In genomic region chr22:29385748-29386147, GRCh38 we compare ENCODE assay signal across 10 cellular contexts. TPM values are rescaled to one million over a fixed set of nuclear protein-coding genes. Genes with fewer than 3 reads are reported as not detected.
DNase-seq lines count a peak whose midpoint lies in the region; ATAC-seq and TF ChIP-seq lines count a peak whose summit lies in the region.
"Had no signal": no experiment of that assay in that cellular context is flagged by ENCODE, and none has a peak within 500 bp of the region (broad histone marks: within the 10 kb centered on the region; RNA-seq: fewer than 3 reads in every experiment).

No MANE protein-coding gene starts in this region.

- H3K36me3 ChIP-seq in esophagus squamous epithelium, result peaks cover 0 to 36% (median 0%) of the 10 kb centered on the region in 3 donors
- peaks cover 0 to 17% (median 8%) of the 10 kb centered on the region in 4 donors for H3K36me3 ChIP-seq in stomach

- H3K9me3 ChIP-seq in esophagus squamous epithelium, result no peaks in the 10 kb centered on the region
- no peaks in the 10 kb centered on the region for H3K9me3 ChIP-seq in stomach

- DNase-seq in activated T-cell treated with anti-CD3 and anti-CD28 coated beads, Interleukin-2, amount 50 U/mL, for 4 hours, result no peak
- DNase-seq in activated T-cell treated with anti-CD3 and anti-CD28 coated beads for 4 hours, result no peak
- DNase-seq in NOMO-1 (lab: John Stamatoyannopoulos, UW; ENCODE audit: unreplicated experiment in 2 of 2), result peak; percentile 74 to 96
- no peak for DNase-seq in esophagus squamous epithelium (lab: John Stamatoyannopoulos, UW)
- peak; percentile 57 for DNase-seq in stomach
- no peak for DNase-seq in putamen (ENCODE audit: low spot score)
- DNase-seq in osteocyte (ENCODE audit: extremely low spot score, unreplicated experiment), result no peak

- peak overlapping the region; percentile 21 to 95 (median 64) for H3K27ac ChIP-seq in esophagus squamous epithelium
- H3K27ac ChIP-seq in stomach, result peak overlapping the region; percentile 56 to 93 (median 87)

- H3K36me3 Mint-ChIP-seq in activated T-cell treated with anti-CD3 and anti-CD28 coated beads, Interleukin-2, amount 50 U/mL, for 4 hours (ENCODE audit: insufficient read depth), result peaks cover 5% of the 10 kb centered on the region
- H3K36me3 Mint-ChIP-seq in osteocyte (ENCODE audit: unreplicated experiment), result no peaks in the 10 kb centered on the region

- intact Hi-C loops in esophagus squamous epithelium (cut with DNase I) (no loop called here), stomach (cut with DNase I; ENCODE audit: low total_unique reads) (no loop called here)

- no peak overlapping the region for H3K27ac Mint-ChIP-seq in osteocyte (ENCODE audit: unreplicated experiment)

- H3K4me1 ChIP-seq in esophagus squamous epithelium (peaks cover 31 to 70% (median 35%) of the 10 kb centered on the region in 3 donors), stomach (peaks cover 61 to 82% (median 72%) of the 10 kb centered on the region in 4 donors)

- peak in 1 of 4 donors; percentile 25 for TF ChIP-seq POLR2A in esophagus squamous epithelium (IDR thresholded peaks at IDR 0.05)
- TF ChIP-seq POLR2A in stomach (IDR thresholded peaks at IDR 0.05), result no peak

- H3K4me3 Mint-ChIP-seq in activated T-cell treated with anti-CD3 and anti-CD28 coated beads, Interleukin-2, amount 50 U/mL, for 4 hours, result peak overlapping the region; percentile 8
- H3K4me3 Mint-ChIP-seq in osteocyte (ENCODE audit: unreplicated experiment), result no peak overlapping the region

- no peaks in the 10 kb centered on the region for H3K9me3 Mint-ChIP-seq in activated T-cell treated with anti-CD3 and anti-CD28 coated beads, Interleukin-2, amount 50 U/mL, for 4 hours
- H3K9me3 Mint-ChIP-seq in osteocyte (ENCODE audit: unreplicated experiment), result no peaks in the 10 kb centered on the region

- ATAC-seq in activated T-cell treated with anti-CD3 and anti-CD28 coated beads, Interleukin-2, amount 50 U/mL, for 4 hours, result no peak
- ATAC-seq in HG02759 (IDR thresholded peaks at IDR 0.05; ENCODE audit: unreplicated experiment), result no peak

- no peak for TF ChIP-seq CTCF in esophagus squamous epithelium (IDR thresholded peaks at IDR 0.05)
- no peak for TF ChIP-seq CTCF in stomach (IDR thresholded peaks at IDR 0.05)
- no peak for TF ChIP-seq CTCF in osteocyte (IDR thresholded peaks at IDR 0.05)

- no peak for TF ChIP-seq EP300 in stomach (IDR thresholded peaks at IDR 0.05)

- no peaks in the 10 kb centered on the region for H3K27me3 ChIP-seq in esophagus squamous epithelium
- no peaks in the 10 kb centered on the region for H3K27me3 ChIP-seq in stomach

- H3K27me3 Mint-ChIP-seq in activated T-cell treated with anti-CD3 and anti-CD28 coated beads, Interleukin-2, amount 50 U/mL, for 4 hours (ENCODE audit: low read depth), result no peaks in the 10 kb centered on the region
- no peaks in the 10 kb centered on the region for H3K27me3 Mint-ChIP-seq in osteocyte (ENCODE audit: unreplicated experiment)

- H3K4me3 ChIP-seq in esophagus squamous epithelium (no peak overlapping the region), stomach (no peak overlapping the region)

- peaks cover 52% of the 10 kb centered on the region for H3K4me1 Mint-ChIP-seq in activated T-cell treated with anti-CD3 and anti-CD28 coated beads, Interleukin-2, amount 50 U/mL, for 4 hours (ENCODE audit: low read depth)
- peaks cover 23% of the 10 kb centered on the region for H3K4me1 Mint-ChIP-seq in osteocyte (ENCODE audit: unreplicated experiment)

- 15 to 21% methylated on average over 4 of the region's 4 CpGs for WGBS in esophagus squamous epithelium, 2 donors
- WGBS in stomach, 5 donors, result 17 to 24% (median 21%) methylated on average over 4 of the region's 4 CpGs

RNA-seq across cellular contexts. Expression of gene AP1B1, which starts 2.6 kb away (rescaled TPM):
- total RNA-seq in activated T-cell treated with anti-CD3 and anti-CD28 coated beads, Interleukin-2, amount 50 U/mL, for 4 hours, result 10 to 100 TPM; 87.0 to 92.2 (median 89.8) TPM
- 100 to 1,000 TPM in 2 of 4 donors, 10 to 100 TPM in 2; 63.5 to 144 (median 95.4) TPM for total RNA-seq in esophagus squamous epithelium
- 100 to 1,000 TPM in 1 of 5 donors, 10 to 100 TPM in 4; 33.8 to 109 (median 64.6) TPM for total RNA-seq in stomach
- polyA plus RNA-seq in stomach, result 10 to 100 TPM; 19.8 to 36.9 (median 30.4) TPM
- total RNA-seq in osteocyte, result 42.0 and 45.4 TPM in 2 replicates

RNA-seq across cellular contexts. Expression of gene RFPL1, which starts 52.6 kb away (rescaled TPM):
- not detected for total RNA-seq in activated T-cell treated with anti-CD3 and anti-CD28 coated beads, Interleukin-2, amount 50 U/mL, for 4 hours
- total RNA-seq in esophagus squamous epithelium, result not detected
- total RNA-seq in stomach, result not detected
- polyA plus RNA-seq in stomach, result not detected
- not detected in 2 replicates for total RNA-seq in osteocyte
- total RNA-seq: glomerular endothelial cell, pulmonary artery endothelial cell had no signal

Comparison
In these comparisons a context has a peak if more than half of its experiments do, and no peak if none do; other contexts are left out.
1. DNase-seq: peak in NOMO-1 (2 of 2) and stomach (single experiment); none in activated T-cell treated with anti-CD3 and anti-CD28 coated beads, Interleukin-2, amount 50 U/mL, for 4 hours (single experiment), activated T-cell treated with anti-CD3 and anti-CD28 coated beads for 4 hours (single experiment), esophagus squamous epithelium (single experiment), putamen (single experiment) and osteocyte (single experiment).